ENCODE assay signal across 18 cellular contexts in genomic region chr3:112781611-112782010, GRCh38.
DNase-seq lines count a peak whose midpoint lies in the region; ATAC-seq, FAIRE-seq and TF ChIP-seq lines count a peak whose summit lies in the region.
"Had no signal": no experiment of that assay in that cellular context is flagged by ENCODE, and none has a peak within 500 bp of the region (broad histone marks: within the 10 kb centered on the region; RNA-seq: fewer than 3 reads in every experiment).

No MANE protein-coding gene starts in this region.

- H3K27me3 Mint-ChIP-seq in dendritic cell treated with granulocyte-macrophage colony-stimulating factor and Interleukin-4, amounts not matched to agents 40 ng/mL and 50 ng/mL, for 4 days = no peaks in the 10 kb centered on the region
- H3K27me3 Mint-ChIP-seq: IgD-negative memory B cell had no signal

- peak overlapping the region; percentile 81 for H3K27ac Mint-ChIP-seq in dendritic cell treated with granulocyte-macrophage colony-stimulating factor and Interleukin-4, amounts not matched to agents 40 ng/mL and 50 ng/mL, for 4 days
- H3K27ac Mint-ChIP-seq: H9, IgD-negative memory B cell had no signal

- peaks cover 28% of the 10 kb centered on the region for H3K4me1 ChIP-seq in foreskin keratinocyte
- H3K4me1 ChIP-seq: SJSA1 had no signal

- intact Hi-C loops in dendritic cell treated with granulocyte-macrophage colony-stimulating factor and Interleukin-4, amounts not matched to agents 40 ng/mL and 50 ng/mL, for 4 days (cut with micrococcal nuclease) = no loop called here

- peak; percentile 66 for DNase-seq in EH (ENCODE audit: low read depth)
- peak; percentile 53 for DNase-seq in M059J (ENCODE audit: low read depth)
- DNase-seq in foreskin keratinocyte = peak in 1 of 2 donors; percentile 54
- no peak for DNase-seq in NCI-H510A (lab: John Stamatoyannopoulos, UW)
- DNase-seq in urothelium cell line (ENCODE audit: low spot score) = no peak
- no peak for DNase-seq in NCI-H187 (lab: John Stamatoyannopoulos, UW)
- no peak for DNase-seq in NCI-H446 (lab: John Stamatoyannopoulos, UW)
- DNase-seq: DMS153, H9, NCI-H187 treated with DMSO at 0.1 percent for 48 hours, NCI-H446 treated with DMSO at 0.1 percent for 48 hours, NCI-H774, PC-3 had no signal

- no peaks in the 10 kb centered on the region for H3K27me3 ChIP-seq in foreskin keratinocyte
- H3K27me3 ChIP-seq: SJSA1 had no signal

- FAIRE-seq in urothelium cell line (lab: Jason Lieb, UNC) = no peak
- FAIRE-seq: A204.1 had no signal

- no peaks in the 10 kb centered on the region for H3K36me3 Mint-ChIP-seq in dendritic cell treated with granulocyte-macrophage colony-stimulating factor and Interleukin-4, amounts not matched to agents 40 ng/mL and 50 ng/mL, for 4 days (ENCODE audit: low read depth)

- no peak overlapping the region for H3K27ac ChIP-seq in foreskin keratinocyte
- H3K27ac ChIP-seq: C4-2B, SJSA1 had no signal

- H3K9me3 Mint-ChIP-seq in dendritic cell treated with granulocyte-macrophage colony-stimulating factor and Interleukin-4, amounts not matched to agents 40 ng/mL and 50 ng/mL, for 4 days = no peaks in the 10 kb centered on the region
- H3K9me3 Mint-ChIP-seq: H9, IgD-negative memory B cell had no signal

- no peak overlapping the region for H3K4me3 Mint-ChIP-seq in dendritic cell treated with granulocyte-macrophage colony-stimulating factor and Interleukin-4, amounts not matched to agents 40 ng/mL and 50 ng/mL, for 4 days
- H3K4me3 Mint-ChIP-seq: H9, IgD-negative memory B cell had no signal

- TF ChIP-seq CTCF in foreskin keratinocyte (conservative IDR thresholded peaks at IDR 0.05) = no peak

- peak; percentile 64 for ATAC-seq in foreskin keratinocyte
- ATAC-seq: PC-3 had no signal

- peaks cover 63% of the 10 kb centered on the region for H3K4me1 Mint-ChIP-seq in dendritic cell treated with granulocyte-macrophage colony-stimulating factor and Interleukin-4, amounts not matched to agents 40 ng/mL and 50 ng/mL, for 4 days (ENCODE audit: low read depth)

Comparison
In these comparisons a context has a peak if more than half of its experiments do, and no peak if none do; other contexts are left out.
1. DNase-seq: peak in EH (single experiment) and M059J (single experiment); none in NCI-H510A (single experiment), urothelium cell line (single experiment), NCI-H187 (0 of 2) and NCI-H446 (0 of 2).